In genomic region chr10:119545310-119545709, GRCh38 we compare ENCODE assay signal across 16 cellular contexts.
"Had no signal": no experiment of that assay in that cellular context is flagged by ENCODE, and none has a peak within 500 bp of the region (broad histone marks: within the 10 kb centered on the region; RNA-seq: fewer than 3 reads in every experiment).

No MANE protein-coding gene starts in this region.

- H3K4me1 ChIP-seq: psoas muscle, uterus had no signal

- ATAC-seq: foreskin keratinocyte; left cardiac atrium; lower lobe of right lung; naive thymus-derived CD4-positive, alpha-beta T cell; psoas muscle had no signal

- DNase-seq: colonic mucosa; foreskin keratinocyte; kidney; left cardiac atrium; left ventricle myocardium inferior; lower lobe of right lung; mesenchymal stem cell; naive thymus-derived CD4-positive, alpha-beta T cell; psoas muscle; small intestine; stimulated activated CD4-positive, alpha-beta T cell treated with anti-CD3 and anti-CD28 coated beads, Interleukin-12 subunit alpha, Interleukin-12 subunit beta, amount 100 ng/mL, for 4 hours; stimulated activated naive CD4-positive, alpha-beta T cell; upper lobe of left lung; uterus had no signal

- H3K9me3 ChIP-seq: colonic mucosa, left ventricle myocardium inferior, lower lobe of right lung, neutrophil, psoas muscle, right atrium auricular region, upper lobe of left lung, uterus had no signal

- H3K27ac ChIP-seq: colonic mucosa, foreskin keratinocyte, left ventricle myocardium inferior, lower lobe of right lung, neutrophil, psoas muscle, right atrium auricular region, upper lobe of left lung had no signal

- H3K27me3 ChIP-seq: colonic mucosa, foreskin keratinocyte, right atrium auricular region, upper lobe of left lung, uterus had no signal

- H3K9me3 Mint-ChIP-seq: naive thymus-derived CD4-positive, alpha-beta T cell had no signal

- H3K4me3 ChIP-seq: colonic mucosa, left ventricle myocardium inferior, lower lobe of right lung, psoas muscle, right atrium auricular region, upper lobe of left lung, uterus had no signal

- H3K4me3 Mint-ChIP-seq: naive thymus-derived CD4-positive, alpha-beta T cell had no signal

- H3K36me3 ChIP-seq: colonic mucosa, left ventricle myocardium inferior, lower lobe of right lung, neutrophil, right atrium auricular region, upper lobe of left lung, uterus had no signal
